1 cellular context compared by ENCODE assay signal in the genomic region with DNA sequence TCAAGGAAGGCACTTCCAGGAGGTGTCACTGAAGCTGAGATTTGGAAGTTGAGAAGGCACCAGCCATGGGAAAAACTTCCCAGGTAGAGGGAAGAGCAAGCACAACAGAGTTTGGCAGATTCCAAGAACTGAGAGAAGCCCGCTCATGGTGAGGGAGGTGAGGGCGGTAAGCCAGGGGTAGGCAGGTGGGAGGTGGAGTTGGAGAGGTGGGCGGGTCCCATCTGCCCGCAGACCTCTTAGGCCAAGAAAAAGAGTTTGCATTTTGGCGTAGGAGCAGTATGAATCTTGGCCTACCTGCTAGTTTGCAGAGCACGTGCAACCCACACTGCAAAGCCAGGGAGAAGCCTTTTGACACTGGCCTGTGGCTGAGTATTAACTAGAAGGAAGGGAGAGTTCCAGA.
TF ChIP-seq lines count a peak whose summit lies in the region.

No MANE protein-coding gene starts in this region.

TF ChIP-seq in H1, 55 proteins besides CTCF, POLR2A, EP300 and RAD21 (continued from another document):
- TF ChIP-seq, protein P1, sequence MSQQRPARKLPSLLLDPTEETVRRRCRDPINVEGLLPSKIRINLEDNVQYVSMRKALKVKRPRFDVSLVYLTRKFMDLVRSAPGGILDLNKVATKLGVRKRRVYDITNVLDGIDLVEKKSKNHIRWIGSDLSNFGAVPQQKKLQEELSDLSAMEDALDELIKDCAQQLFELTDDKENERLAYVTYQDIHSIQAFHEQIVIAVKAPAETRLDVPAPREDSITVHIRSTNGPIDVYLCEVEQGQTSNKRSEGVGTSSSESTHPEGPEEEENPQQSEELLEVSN (IDR thresholded peaks at IDR 0.05): no peak
